12 cellular contexts compared by ENCODE assay signal in the genomic region with DNA sequence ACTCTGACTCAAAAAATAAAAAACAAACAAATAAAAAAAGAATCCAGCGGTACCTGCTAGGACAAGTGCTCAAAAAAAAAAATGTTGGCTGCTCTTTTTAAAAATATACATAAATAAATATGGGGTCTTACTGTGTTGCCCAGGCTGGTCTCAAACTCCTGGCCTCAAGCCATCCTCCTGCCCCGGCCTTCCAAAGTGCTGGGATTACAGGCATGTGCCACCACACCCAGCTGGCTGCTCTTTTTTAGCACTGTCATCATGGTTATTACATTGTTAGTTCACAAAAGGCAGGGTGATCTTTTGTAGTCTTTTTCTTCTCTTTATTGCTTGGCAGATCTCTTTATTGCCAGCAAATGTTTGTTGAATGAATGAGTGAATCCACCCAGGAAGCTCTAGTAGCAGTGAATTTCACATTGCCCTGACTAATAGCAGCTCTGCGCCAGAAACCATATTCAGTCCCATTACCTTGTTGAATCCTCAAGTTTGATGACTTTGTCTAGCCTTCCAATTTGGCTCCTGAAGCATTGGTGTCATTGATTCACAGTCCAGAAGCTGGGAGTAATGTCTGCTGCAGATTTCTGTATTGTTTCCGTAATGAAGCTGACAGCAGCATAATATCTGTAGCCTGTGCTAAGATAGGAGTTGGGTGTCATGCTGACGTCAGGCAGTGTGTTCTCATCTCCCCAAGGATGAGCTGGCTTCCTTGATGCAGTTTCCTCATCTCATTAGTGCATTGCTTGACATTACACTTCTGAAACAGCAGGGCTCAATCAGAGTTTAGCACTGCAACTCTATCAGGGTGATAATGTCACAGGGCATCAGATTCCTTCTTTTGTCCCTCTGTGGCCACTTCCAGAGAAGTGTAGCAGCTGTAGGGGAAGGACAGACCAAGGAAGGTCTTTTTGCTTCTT.
DNase-seq lines count a peak whose midpoint lies in the region; ATAC-seq and TF ChIP-seq lines count a peak whose summit lies in the region.
"Had no signal": no experiment of that assay in that cellular context is flagged by ENCODE, and none has a peak within 500 bp of the region (broad histone marks: within the 10 kb centered on the region; RNA-seq: fewer than 3 reads in every experiment).

No MANE protein-coding gene starts in this region.

- ATAC-seq in right lobe of liver (peak; percentile 39 to 67 (median 57)), HG02973 (IDR thresholded peaks at IDR 0.05; ENCODE audit: unreplicated experiment) (no peak), SK-N-SH treated with all-trans-retinoic acid at 6 μM for 48 hours (no peak)

- H3K36me3 ChIP-seq in right lobe of liver = no peaks in the 10 kb centered on the region
- H3K36me3 ChIP-seq: ovary had no signal

- H3K4me3 ChIP-seq in right lobe of liver = no peak overlapping the region
- H3K4me3 ChIP-seq: ovary had no signal

- no peaks in the 10 kb centered on the region for H3K9me3 ChIP-seq in right lobe of liver
- H3K9me3 ChIP-seq: ovary had no signal

- no peaks in the 10 kb centered on the region for H3K27me3 ChIP-seq in right lobe of liver
- H3K27me3 ChIP-seq: ovary had no signal

- no peak for TF ChIP-seq CTCF in right lobe of liver (IDR thresholded peaks at IDR 0.05)

- DNase-seq in AG08396 (ENCODE audit: low spot score) (peak; percentile 34), LHCN-M2 (ENCODE audit: low read depth) (peak; percentile 54), right lobe of liver (peak in 1 of 3 donors; percentile 40), DMS79 (lab: John Stamatoyannopoulos, UW) (no peak), DMS153 treated with DMSO at 0.1 percent for 48 hours (lab: John Stamatoyannopoulos, UW; ENCODE audit: unreplicated experiment) (no peak)
- DNase-seq: NCI-H2081; ovary; stimulated activated CD8-positive, alpha-beta memory T cell treated with anti-CD3 and anti-CD28 coated beads, Interleukin-4, amount 100 ng/mL, for 48 hours had no signal

- intact Hi-C loops in dendritic cell treated with granulocyte-macrophage colony-stimulating factor and Interleukin-4, amounts not matched to agents 40 ng/mL and 50 ng/mL, for 4 days (cut with micrococcal nuclease) = no loop called here
- intact Hi-C loops in right lobe of liver (cut with DNase I) = loop anchor here (10.0 kb wide), 2 partner anchors 134 to 254 kb away; no protein-coding TSS in a partner anchor

- TF ChIP-seq POLR2A in right lobe of liver (IDR thresholded peaks at IDR 0.05) = no peak

- H3K36me3 Mint-ChIP-seq in dendritic cell treated with granulocyte-macrophage colony-stimulating factor and Interleukin-4, amounts not matched to agents 40 ng/mL and 50 ng/mL, for 4 days (ENCODE audit: low read depth) = no peaks in the 10 kb centered on the region
- H3K36me3 Mint-ChIP-seq: activated naive CD4-positive, alpha-beta T cell treated with anti-CD3 and anti-CD28 coated beads, Interleukin-2, amount 50 U/mL, for 24 hours had no signal

- H3K27ac ChIP-seq in right lobe of liver = peak overlapping the region in 1 of 3 donors; percentile 49
- H3K27ac ChIP-seq: ovary had no signal

- WGBS in right lobe of liver (ENCODE audit: insufficient coverage, low coverage, low lambda C conversion rate, missing lambda C conversion rate) = 64% methylated on average over 4 of the region's 5 CpGs

- H3K4me1 ChIP-seq in right lobe of liver = peaks cover 0 to 5% (median 0%) of the 10 kb centered on the region in 4 donors

- no peak overlapping the region for H3K4me3 Mint-ChIP-seq in dendritic cell treated with granulocyte-macrophage colony-stimulating factor and Interleukin-4, amounts not matched to agents 40 ng/mL and 50 ng/mL, for 4 days
- H3K4me3 Mint-ChIP-seq: activated naive CD4-positive, alpha-beta T cell treated with anti-CD3 and anti-CD28 coated beads, Interleukin-2, amount 50 U/mL, for 24 hours had no signal

- peaks cover 14% of the 10 kb centered on the region for H3K27me3 Mint-ChIP-seq in dendritic cell treated with granulocyte-macrophage colony-stimulating factor and Interleukin-4, amounts not matched to agents 40 ng/mL and 50 ng/mL, for 4 days

- H3K4me1 Mint-ChIP-seq in dendritic cell treated with granulocyte-macrophage colony-stimulating factor and Interleukin-4, amounts not matched to agents 40 ng/mL and 50 ng/mL, for 4 days (ENCODE audit: low read depth) = peaks cover 41% of the 10 kb centered on the region

- no peaks in the 10 kb centered on the region for H3K9me3 Mint-ChIP-seq in dendritic cell treated with granulocyte-macrophage colony-stimulating factor and Interleukin-4, amounts not matched to agents 40 ng/mL and 50 ng/mL, for 4 days
- H3K9me3 Mint-ChIP-seq: activated naive CD4-positive, alpha-beta T cell treated with anti-CD3 and anti-CD28 coated beads, Interleukin-2, amount 50 U/mL, for 24 hours had no signal

- H3K27ac Mint-ChIP-seq in dendritic cell treated with granulocyte-macrophage colony-stimulating factor and Interleukin-4, amounts not matched to agents 40 ng/mL and 50 ng/mL, for 4 days = peak overlapping the region; percentile 71
- H3K27ac Mint-ChIP-seq: activated naive CD4-positive, alpha-beta T cell treated with anti-CD3 and anti-CD28 coated beads, Interleukin-2, amount 50 U/mL, for 24 hours had no signal

TF ChIP-seq in SK-N-SH treated with all-trans-retinoic acid at 6 μM for 48 hours, 23 proteins besides CTCF, POLR2A, EP300 and RAD21:
- TF ChIP-seq ARNTL (CRISPR knock-in tag; IDR thresholded peaks at IDR 0.05; ENCODE audit: borderline replicate concordance, low read depth) (no peak), ISL1 (CRISPR knock-in tag; IDR thresholded peaks at IDR 0.05) (no peak), ZFP3 (CRISPR knock-in tag; IDR thresholded peaks at IDR 0.05) (no peak), ESRRG (CRISPR knock-in tag; IDR thresholded peaks at IDR 0.05) (no peak), GLIS3 (CRISPR knock-in tag; IDR thresholded peaks at IDR 0.05) (no peak), RARB (CRISPR knock-in tag; IDR thresholded peaks at IDR 0.05) (no peak), SNAI2 (CRISPR knock-in tag; IDR thresholded peaks at IDR 0.05) (no peak), TOX (CRISPR knock-in tag; IDR thresholded peaks at IDR 0.05; ENCODE audit: borderline replicate concordance) (no peak), ZNF70 (CRISPR knock-in tag; IDR thresholded peaks at IDR 0.05) (no peak), ZNF8 (CRISPR knock-in tag; IDR thresholded peaks at IDR 0.05) (no peak)
- TF ChIP-seq, protein P1, sequence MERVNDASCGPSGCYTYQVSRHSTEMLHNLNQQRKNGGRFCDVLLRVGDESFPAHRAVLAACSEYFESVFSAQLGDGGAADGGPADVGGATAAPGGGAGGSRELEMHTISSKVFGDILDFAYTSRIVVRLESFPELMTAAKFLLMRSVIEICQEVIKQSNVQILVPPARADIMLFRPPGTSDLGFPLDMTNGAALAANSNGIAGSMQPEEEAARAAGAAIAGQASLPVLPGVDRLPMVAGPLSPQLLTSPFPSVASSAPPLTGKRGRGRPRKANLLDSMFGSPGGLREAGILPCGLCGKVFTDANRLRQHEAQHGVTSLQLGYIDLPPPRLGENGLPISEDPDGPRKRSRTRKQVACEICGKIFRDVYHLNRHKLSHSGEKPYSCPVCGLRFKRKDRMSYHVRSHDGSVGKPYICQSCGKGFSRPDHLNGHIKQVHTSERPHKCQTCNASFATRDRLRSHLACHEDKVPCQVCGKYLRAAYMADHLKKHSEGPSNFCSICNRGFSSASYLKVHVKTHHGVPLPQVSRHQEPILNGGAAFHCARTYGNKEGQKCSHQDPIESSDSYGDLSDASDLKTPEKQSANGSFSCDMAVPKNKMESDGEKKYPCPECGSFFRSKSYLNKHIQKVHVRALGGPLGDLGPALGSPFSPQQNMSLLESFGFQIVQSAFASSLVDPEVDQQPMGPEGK (CRISPR knock-in tag; IDR thresholded peaks at IDR 0.05; ENCODE audit: borderline replicate concordance) = no peak

Comparison
In these comparisons a context has a peak if more than half of its experiments do, and no peak if none do; other contexts are left out.
1. DNase-seq: peak in AG08396 (single experiment) and LHCN-M2 (single experiment); none in DMS79 (single experiment) and DMS153 treated with DMSO at 0.1 percent for 48 hours (single experiment).
2. ATAC-seq: peak in right lobe of liver (4 of 4); none in HG02973 (single experiment) and SK-N-SH treated with all-trans-retinoic acid at 6 μM for 48 hours (single experiment).